ENCODE assay signal across 1 cellular context in genomic region chr6:3747100-3747737, GRCh38.
TF ChIP-seq lines count a peak whose summit lies in the region.

No MANE protein-coding gene starts in this region.

TF ChIP-seq in endothelial cell of umbilical vein, 7 proteins besides CTCF, POLR2A, EP300 and RAD21 (continued from another document):
- TF ChIP-seq, protein P1, sequence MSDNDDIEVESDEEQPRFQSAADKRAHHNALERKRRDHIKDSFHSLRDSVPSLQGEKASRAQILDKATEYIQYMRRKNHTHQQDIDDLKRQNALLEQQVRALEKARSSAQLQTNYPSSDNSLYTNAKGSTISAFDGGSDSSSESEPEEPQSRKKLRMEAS (IDR thresholded peaks at IDR 0.05; ENCODE audit: insufficient read depth, insufficient read length), result no peak
- TF ChIP-seq EZH2 (IDR thresholded peaks at IDR 0.05; ENCODE audit: borderline replicate concordance, low read depth, low read length, severe bottlenecking) (no peak), GATA2 (IDR thresholded peaks at IDR 0.05; ENCODE audit: insufficient read depth, insufficient read length, low read depth, low read length) (no peak), FOS (IDR thresholded peaks at IDR 0.05; ENCODE audit: borderline replicate concordance, insufficient read depth, low read length) (no peak)
TF ChIP-seq in endothelial cell of umbilical vein: peak in this region for 0.
